12 cellular contexts compared by ENCODE assay signal in the genomic region with DNA sequence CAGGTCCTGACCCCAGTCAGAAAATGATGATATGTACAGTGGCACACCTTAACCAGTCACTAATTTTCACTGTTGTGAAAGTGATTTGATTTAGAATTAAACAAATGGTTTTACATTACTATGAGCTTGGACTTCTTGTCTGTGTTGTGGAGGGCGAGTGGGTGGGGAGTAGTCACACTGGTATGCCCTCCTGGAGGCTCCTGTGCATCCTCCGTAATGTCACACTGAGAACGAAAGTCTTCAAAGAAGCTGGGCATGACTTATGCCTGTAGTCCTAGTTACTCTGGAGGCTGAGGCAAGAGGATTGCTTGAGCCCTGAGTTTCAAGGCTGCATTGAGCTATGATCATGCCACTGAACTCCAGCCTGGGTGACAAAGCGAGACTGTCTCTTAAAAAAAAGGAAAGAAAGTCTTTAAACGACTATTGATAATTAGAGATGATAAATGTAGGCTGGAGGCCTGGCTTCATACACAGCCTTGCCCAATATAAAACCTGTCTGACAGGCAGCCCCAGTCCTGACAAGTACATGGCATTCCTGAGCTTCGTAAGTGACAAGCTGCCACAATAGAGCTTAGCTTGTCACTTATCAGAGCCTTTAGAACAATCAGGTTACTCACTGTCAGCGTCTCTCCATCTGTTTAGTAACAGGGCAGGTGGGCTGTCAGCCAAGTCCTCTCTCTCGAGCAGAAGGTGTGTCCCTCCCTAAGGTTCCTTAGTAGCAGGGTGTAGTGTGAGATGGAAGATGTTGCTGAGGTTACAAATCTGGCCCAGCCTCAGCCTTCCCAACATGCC. TPM values are rescaled to one million over a fixed set of nuclear protein-coding genes. Genes with fewer than 3 reads are reported as not detected.
DNase-seq lines count a peak whose midpoint lies in the region; ATAC-seq and TF ChIP-seq lines count a peak whose summit lies in the region.
"Had no signal": no experiment of that assay in that cellular context is flagged by ENCODE, and none has a peak within 500 bp of the region (broad histone marks: within the 10 kb centered on the region; RNA-seq: fewer than 3 reads in every experiment).

No MANE protein-coding gene starts in this region.

- H3K27me3 ChIP-seq in adrenal gland, result no peaks in the 10 kb centered on the region
- H3K27me3 ChIP-seq in brain microvascular endothelial cell (replicated peaks), result no peaks in the 10 kb centered on the region

- H3K4me3 ChIP-seq in adrenal gland, result no peak overlapping the region
- H3K4me3 ChIP-seq in coronary artery, result no peak overlapping the region
- H3K4me3 ChIP-seq in brain microvascular endothelial cell (ENCODE audit: low read depth, low read length), result no peak overlapping the region

- 71 to 78% (median 74%) methylated on average over 7 to 8 of the region's 8 CpGs for WGBS in adrenal gland, 4 donors

- peaks cover 32% of the 10 kb centered on the region for H3K4me1 Mint-ChIP-seq in activated naive CD4-positive, alpha-beta T cell treated with anti-CD3 and anti-CD28 coated beads, Interleukin-2, amount 50 U/mL, for 24 hours

- ATAC-seq in GM18867 (IDR thresholded peaks at IDR 0.05; ENCODE audit: unreplicated experiment), result no peak

- H3K36me3 ChIP-seq in adrenal gland (replicated peaks in 1 of 2) (peaks cover 0 to 17% of the 10 kb centered on the region in 2 donors), brain microvascular endothelial cell (replicated peaks) (peaks cover 4% of the 10 kb centered on the region)

- H3K27ac Mint-ChIP-seq in activated naive CD4-positive, alpha-beta T cell treated with anti-CD3 and anti-CD28 coated beads, Interleukin-2, amount 50 U/mL, for 24 hours, result peak overlapping the region; percentile 76

- peaks cover 0 to 9% of the 10 kb centered on the region in 2 donors for H3K4me1 ChIP-seq in adrenal gland (replicated peaks in 1 of 2)

- in situ Hi-C loops in brain microvascular endothelial cell (cut with HindIII; ENCODE audit: low pct_ligation_motif_present, low sequenced_read_pairs), result no loop called here

- H3K27ac ChIP-seq in adrenal gland (no peak overlapping the region), coronary artery (no peak overlapping the region), brain microvascular endothelial cell (no peak overlapping the region)
- H3K27ac ChIP-seq: KMS-11 had no signal

- no peaks in the 10 kb centered on the region for H3K9me3 ChIP-seq in adrenal gland (replicated peaks in 1 of 3)

- intact Hi-C loops in adrenal gland (cut with DNase I), result no loop called here

- H3K36me3 Mint-ChIP-seq in activated naive CD4-positive, alpha-beta T cell treated with anti-CD3 and anti-CD28 coated beads, Interleukin-2, amount 50 U/mL, for 24 hours, result peaks cover 6% of the 10 kb centered on the region

- H3K9me3 Mint-ChIP-seq in activated naive CD4-positive, alpha-beta T cell treated with anti-CD3 and anti-CD28 coated beads, Interleukin-2, amount 50 U/mL, for 24 hours, result no peaks in the 10 kb centered on the region

- H3K27me3 Mint-ChIP-seq in activated naive CD4-positive, alpha-beta T cell treated with anti-CD3 and anti-CD28 coated beads, Interleukin-2, amount 50 U/mL, for 24 hours, result no peaks in the 10 kb centered on the region

- no peak for TF ChIP-seq CTCF in adrenal gland (IDR thresholded peaks at IDR 0.05)
- no peak for TF ChIP-seq CTCF in coronary artery (IDR thresholded peaks at IDR 0.05)
- no peak for TF ChIP-seq CTCF in brain microvascular endothelial cell (IDR thresholded peaks at IDR 0.05; ENCODE audit: low read depth, low read length, missing control alignments)

- TF ChIP-seq POLR2A in adrenal gland (IDR thresholded peaks at IDR 0.05), result no peak

- DNase-seq in stimulated activated naive CD4-positive, alpha-beta T cell treated with Interleukin-2 at 50 U/mL for 16 hours (lab: John Stamatoyannopoulos, UW), result peak; percentile 14
- DNase-seq in stimulated activated naive CD4-positive, alpha-beta T cell (lab: John Stamatoyannopoulos, UW), result no peak
- DNase-seq in kidney tubule cell (ENCODE audit: low spot score) (peak; percentile 21), adrenal gland (no peak), coronary artery (ENCODE audit: low spot score) (no peak), brain microvascular endothelial cell (no peak)
- DNase-seq: activated CD8-positive, alpha-beta memory T cell treated with anti-CD3 and anti-CD28 coated beads, Interleukin-2, amount 50 U/mL, for 48 hours; DND-41; midbrain had no signal

- no peak overlapping the region for H3K4me3 Mint-ChIP-seq in activated naive CD4-positive, alpha-beta T cell treated with anti-CD3 and anti-CD28 coated beads, Interleukin-2, amount 50 U/mL, for 24 hours

RNA-seq across cellular contexts. Expression of a gene that starts 5.0 kb away (rescaled TPM):
- total RNA-seq in adrenal gland, result 10 to 100 TPM; 17.8 to 36.1 (median 26.7) TPM
- polyA plus RNA-seq in adrenal gland, result 10 to 100 TPM; 12.6 to 18.7 (median 14.9) TPM

RNA-seq across cellular contexts. Expression of a gene that starts 47.1 kb away (rescaled TPM):
- 10 to 100 TPM; 15.9 to 45.5 (median 36.0) TPM for total RNA-seq in adrenal gland
- polyA plus RNA-seq in adrenal gland, result 10 to 100 TPM; 16.0 to 41.7 (median 16.4) TPM

Comparison
In these comparisons a context has a peak if more than half of its experiments do, and no peak if none do; other contexts are left out.
1. DNase-seq: peak in stimulated activated naive CD4-positive, alpha-beta T cell treated with Interleukin-2 at 50 U/mL for 16 hours (single experiment) and kidney tubule cell (single experiment); none in stimulated activated naive CD4-positive, alpha-beta T cell (0 of 6), adrenal gland (0 of 7), coronary artery (single experiment) and brain microvascular endothelial cell (single experiment).